ENCODE assay signal across 8 cellular contexts in genomic region chr12:15220961-15221885, GRCh38. TPM values are rescaled to one million over a fixed set of nuclear protein-coding genes. Genes with fewer than 3 reads are reported as not detected.
DNase-seq lines count a peak whose midpoint lies in the region; ATAC-seq and TF ChIP-seq lines count a peak whose summit lies in the region.

Gene RERG (minus strand): TSS chr12:15221417. CDS start chr12:15217489, 3,928 bp downstream.

- H3K27me3 Mint-ChIP-seq in IgD-negative memory B cell (peaks cover 15% of the 10 kb centered on the region), T-cell (peaks cover 27 to 38% of the 10 kb centered on the region in 2 donors)

- no peak within 1 kb of the TSS for H3K9ac ChIP-seq in DND-41 (ENCODE audit: low read depth, low read length)

- WGBS in right cardiac atrium: 3% methylated on average over 55 of the region's 55 CpGs

- H3K27ac ChIP-seq in DND-41 (ENCODE audit: low read length): no peak within 1 kb of the TSS
- peak within 1 kb of the TSS; percentile 19 for H3K27ac ChIP-seq in right cardiac atrium (ENCODE audit: low read length)

- no peaks in the 10 kb centered on the region for H3K36me3 ChIP-seq in DND-41 (ENCODE audit: insufficient read depth, low read length)

- H3K9me3 Mint-ChIP-seq in IgD-negative memory B cell (peaks cover 0 to 2% (median 0%) of the 10 kb centered on the region in 3 donors), T-cell (no peaks in the 10 kb centered on the region)

- H3K4me1 ChIP-seq in DND-41 (ENCODE audit: insufficient read depth, low read length): no peaks in the 10 kb centered on the region
- H3K4me1 ChIP-seq in right cardiac atrium (ENCODE audit: control insufficient read depth, insufficient read depth, low read length): no peaks in the 10 kb centered on the region

- H3K9me3 ChIP-seq in DND-41 (ENCODE audit: insufficient read depth, low read length, severe bottlenecking) (no peaks in the 10 kb centered on the region), right cardiac atrium (ENCODE audit: control insufficient read depth, low read length) (no peaks in the 10 kb centered on the region)

- H3K27me3 ChIP-seq in DND-41 (ENCODE audit: insufficient read depth, low read length, poor library complexity) (peaks cover 11% of the 10 kb centered on the region), right cardiac atrium (ENCODE audit: control insufficient read depth, insufficient read depth) (no peaks in the 10 kb centered on the region)

- POLR2A ChIA-PET in T-cell (lab: Charles Lee): interaction anchor here (0.6 to 1.0 kb wide), 2 partner anchors 225 to 364 kb away, joined by 3 to 4 read pairs; no protein-coding TSS in a partner anchor

- no peak within 1 kb of the TSS for H2AFZ ChIP-seq in DND-41 (ENCODE audit: low read depth, low read length)

- H3K79me2 ChIP-seq in DND-41 (ENCODE audit: insufficient read depth, low read length): no peaks in the 10 kb centered on the region

- H3K27ac Mint-ChIP-seq in IgD-negative memory B cell: no peak within 1 kb of the TSS
- H3K27ac Mint-ChIP-seq in T-cell: no peak within 1 kb of the TSS

- no peaks in the 10 kb centered on the region for H3K36me3 Mint-ChIP-seq in IgD-negative memory B cell
- no peaks in the 10 kb centered on the region for H3K36me3 Mint-ChIP-seq in T-cell

- DNase-seq in DND-41 (peak; percentile 7), T-cell (peak; percentile 30 to 82 (median 64)), amygdala (lab: John Stamatoyannopoulos, UW) (peak; percentile 5 to 86 (median 62)), right cardiac atrium (peak; percentile 84 to 95 (median 94)), putamen (ENCODE audit: low spot score) (peak; percentile 85), ureter (ENCODE audit: low spot score) (peak; percentile 81)

- peak; percentile 48 for TF ChIP-seq CTCF in DND-41 (IDR thresholded peaks at IDR 0.05; ENCODE audit: borderline replicate concordance, extremely low read depth, low read length, poor library complexity, severe bottlenecking)

- H3K4me2 ChIP-seq in DND-41 (ENCODE audit: insufficient read depth, low read length): no peak within 1 kb of the TSS

- peak within 1 kb of the TSS in 3 of 4 donors; percentile 56 to 80 (median 80) for H3K4me3 Mint-ChIP-seq in IgD-negative memory B cell
- peak within 1 kb of the TSS; percentile 62 to 69 (median 68) for H3K4me3 Mint-ChIP-seq in T-cell

- CTCF ChIA-PET in T-cell (lab: Charles Lee): interaction anchor here (0.7 to 3.3 kb wide), 9 partner anchors 8 to 418 kb away, joined by 3 to 16 read pairs (median 3); partner anchors contain the start of gene C12orf60 (in 1 of the 2)

- H3K4me1 Mint-ChIP-seq in IgD-negative memory B cell: peaks cover 0 to 7% (median 3%) of the 10 kb centered on the region in 3 donors
- peaks cover 10 to 15% (median 14%) of the 10 kb centered on the region in 3 donors for H3K4me1 Mint-ChIP-seq in T-cell

- no peaks in the 10 kb centered on the region for H4K20me1 ChIP-seq in DND-41 (ENCODE audit: insufficient read depth, low read length)

- ATAC-seq in DND-41 (ENCODE audit: insufficient read depth, low read depth) (peak; percentile 50; the same call in 1 of the 3 replicates), GM21529 (IDR thresholded peaks at IDR 0.05; ENCODE audit: unreplicated experiment) (peak; percentile 92), T-cell (replicated peaks in 1 of 4) (peak; percentile 98 to 99 (median 98)), right cardiac atrium (peak; percentile 99 to 100)

- H3K4me3 ChIP-seq in DND-41 (ENCODE audit: low read depth in 1 of 2, low read length in 2 of 2) (no peak within 1 kb of the TSS), right cardiac atrium (ENCODE audit: low read length) (peak within 1 kb of the TSS; percentile 60)

- intact Hi-C loops in right cardiac atrium (cut with DNase I): loop anchor here in 3 of 4 donors (2.0 to 5.0 kb wide), 2 partner anchors 68 to 69 kb away; no protein-coding TSS in a partner anchor

RNA-seq across cellular contexts. Expression of gene RERG, which starts in this region (rescaled TPM):
- polyA plus RNA-seq in IgD-negative memory B cell: not detected
- under 1 TPM in 2 of 5 donors, not detected in 3; 0.20 to 0.60 TPM for total RNA-seq in T-cell
- total RNA-seq in right cardiac atrium: 1 to 10 TPM; 5.1 to 9.5 (median 8.4) TPM
- polyA plus RNA-seq in right cardiac atrium: 9.1 TPM
- total RNA-seq in ureter: 22.2 TPM

Comparison
In these comparisons a context has a peak if more than half of its experiments do, and no peak if none do; other contexts are left out.
1. RNA of gene RERG (polyA plus RNA-seq): 9.1 TPM in right cardiac atrium (single experiment); not detected in IgD-negative memory B cell (single experiment); every median in the first group is over 10 times any median in the second.
2. Peak in DNase-seq and ATAC-seq in T-cell; RNA of the gene not detected or under 1 TPM.
3. DNase-seq: peak in every context shown above with its lines; median percentile 94 in right cardiac atrium; 85 in putamen; 81 in ureter; 64 in T-cell; 62 in amygdala; 7 in DND-41.
4. Peak in every context shown above with its lines, with median percentiles within 50 percentile points of each other: ATAC-seq.